ENCODE assay signal across 16 cellular contexts in genomic region chr9:122262073-122262472, GRCh38. TPM values are rescaled to one million over a fixed set of nuclear protein-coding genes. Genes with fewer than 3 reads are reported as not detected.
DNase-seq lines count a peak whose midpoint lies in the region; ATAC-seq and TF ChIP-seq lines count a peak whose summit lies in the region.
"Had no signal": no experiment of that assay in that cellular context is flagged by ENCODE, and none has a peak within 500 bp of the region (broad histone marks: within the 10 kb centered on the region; RNA-seq: fewer than 3 reads in every experiment).

No MANE protein-coding gene starts in this region.

- H3K27me3 ChIP-seq in sigmoid colon = no peaks in the 10 kb centered on the region
- no peaks in the 10 kb centered on the region for H3K27me3 ChIP-seq in vagina

- no peak for TF ChIP-seq POLR2A in NB4 (IDR thresholded peaks at IDR 0.05; ENCODE audit: extremely low read depth, insufficient read length)
- TF ChIP-seq POLR2A in sigmoid colon (IDR thresholded peaks at IDR 0.05) = no peak
- no peak for TF ChIP-seq POLR2A in vagina (IDR thresholded peaks at IDR 0.05)

- intact Hi-C loops in activated naive CD4-positive, alpha-beta T cell treated with anti-CD3 and anti-CD28 coated beads for 36 hours (cut with micrococcal nuclease) = no loop called here
- intact Hi-C loops in sigmoid colon (cut with DNase I) = loop anchor here (5.0 kb wide), 1 partner anchor 135 kb away; no protein-coding TSS in a partner anchor
- intact Hi-C loops in vagina (cut with DNase I) = no loop called here

- WGBS in sigmoid colon, 2 donors = 79 to 89% methylated on average over 1 of the region's 1 CpG

- no peak overlapping the region for H3K4me3 Mint-ChIP-seq in activated naive CD4-positive, alpha-beta T cell treated with anti-CD3 and anti-CD28 coated beads for 36 hours
- H3K4me3 Mint-ChIP-seq in central memory CD8-positive, alpha-beta T cell = peak overlapping the region; percentile 33
- H3K4me3 Mint-ChIP-seq: activated CD4-positive, alpha-beta T cell treated with anti-CD3 and anti-CD28 coated beads, Interleukin-2, amount 10 ng/mL, durations not matched to agents 7 days and 5 days had no signal

- H3K36me3 Mint-ChIP-seq in activated naive CD4-positive, alpha-beta T cell treated with anti-CD3 and anti-CD28 coated beads for 36 hours (ENCODE audit: low read depth) = peaks cover 25% of the 10 kb centered on the region
- peaks cover 44% of the 10 kb centered on the region for H3K36me3 Mint-ChIP-seq in central memory CD8-positive, alpha-beta T cell (ENCODE audit: insufficient read depth)

- peak overlapping the region; percentile 10 for H3K4me3 ChIP-seq in NB4 (ENCODE audit: low read depth, low read length)
- H3K4me3 ChIP-seq in sigmoid colon = no peak overlapping the region
- H3K4me3 ChIP-seq in vagina = no peak overlapping the region
- H3K4me3 ChIP-seq: prostate gland had no signal

- CTCF ChIA-PET in activated naive CD4-positive, alpha-beta T cell treated with anti-CD3 and anti-CD28 coated beads for 36 hours (lab: Charles Lee) = no interaction called here

- H3K27me3 Mint-ChIP-seq in activated naive CD4-positive, alpha-beta T cell treated with anti-CD3 and anti-CD28 coated beads for 36 hours (ENCODE audit: low read depth) = no peaks in the 10 kb centered on the region
- H3K27me3 Mint-ChIP-seq in central memory CD8-positive, alpha-beta T cell = no peaks in the 10 kb centered on the region
- H3K27me3 Mint-ChIP-seq: activated CD4-positive, alpha-beta T cell treated with anti-CD3 and anti-CD28 coated beads, Interleukin-2, amount 10 ng/mL, durations not matched to agents 7 days and 5 days had no signal

- peaks cover 3 to 45% (median 9%) of the 10 kb centered on the region in 4 donors for H3K36me3 ChIP-seq in sigmoid colon
- H3K36me3 ChIP-seq in vagina = peaks cover 0 to 15% of the 10 kb centered on the region in 2 donors

- ATAC-seq in central memory CD8-positive, alpha-beta T cell (replicated peaks; ENCODE audit: extremely low read depth, poor library complexity, severe bottlenecking) = no peak

- no peaks in the 10 kb centered on the region for H3K9me3 ChIP-seq in sigmoid colon
- H3K9me3 ChIP-seq in vagina = no peaks in the 10 kb centered on the region
- H3K9me3 ChIP-seq: prostate gland had no signal

- H3K27ac ChIP-seq in sigmoid colon (peak overlapping the region in 3 of 4 donors; percentile 1 to 55 (median 18)), vagina (no peak overlapping the region)

- TF ChIP-seq CTCF in NB4 (IDR thresholded peaks at IDR 0.05; ENCODE audit: low read depth, low read length) = no peak
- no peak for TF ChIP-seq CTCF in sigmoid colon (IDR thresholded peaks at IDR 0.05)
- no peak for TF ChIP-seq CTCF in vagina (IDR thresholded peaks at IDR 0.05)

- H3K9me3 Mint-ChIP-seq in activated naive CD4-positive, alpha-beta T cell treated with anti-CD3 and anti-CD28 coated beads for 36 hours = no peaks in the 10 kb centered on the region
- H3K9me3 Mint-ChIP-seq in central memory CD8-positive, alpha-beta T cell = no peaks in the 10 kb centered on the region
- H3K9me3 Mint-ChIP-seq: activated CD4-positive, alpha-beta T cell treated with anti-CD3 and anti-CD28 coated beads, Interleukin-2, amount 10 ng/mL, durations not matched to agents 7 days and 5 days had no signal

- no peak for DNase-seq in activated naive CD4-positive, alpha-beta T cell treated with anti-CD3 and anti-CD28 coated beads for 36 hours
- DNase-seq in activated naive CD4-positive, alpha-beta T cell treated with Interleukin-2 at 50 U/mL for 16 hours = no peak
- no peak for DNase-seq in NB4 (ENCODE audit: low read depth)
- DNase-seq in central memory CD8-positive, alpha-beta T cell (ENCODE audit: low spot score in 2 of 2) = no peak
- DNase-seq in sigmoid colon = no peak
- no peak for DNase-seq in vagina (ENCODE audit: extremely low spot score in 2 of 2)
- DNase-seq in NCI-H1417 treated with DMSO at 0.1 percent for 48 hours (lab: John Stamatoyannopoulos, UW) = no peak
- no peak for DNase-seq in GM19238 (ENCODE audit: insufficient read length, low spot score)
- DNase-seq: activated CD4-positive, alpha-beta T cell treated with anti-CD3 and anti-CD28 coated beads, Interleukin-2, amount 10 ng/mL, durations not matched to agents 7 days and 5 days; amniotic stem cell; cerebellar nuclear complex; KG1; NCI-H2227 treated with DMSO at 0.1 percent for 48 hours; SHP77 treated with DMSO at 0.1 percent for 48 hours had no signal

- no peak for TF ChIP-seq EP300 in sigmoid colon (IDR thresholded peaks at IDR 0.05)

- H3K4me1 ChIP-seq in sigmoid colon (peaks cover 0 to 39% (median 38%) of the 10 kb centered on the region in 4 donors), vagina (peaks cover 39% of the 10 kb centered on the region)

- peak overlapping the region; percentile 36 for H3K27ac Mint-ChIP-seq in activated naive CD4-positive, alpha-beta T cell treated with anti-CD3 and anti-CD28 coated beads for 36 hours
- peak overlapping the region; percentile 55 for H3K27ac Mint-ChIP-seq in central memory CD8-positive, alpha-beta T cell (ENCODE audit: low read depth)

- peaks cover 46% of the 10 kb centered on the region for H3K4me1 Mint-ChIP-seq in activated naive CD4-positive, alpha-beta T cell treated with anti-CD3 and anti-CD28 coated beads for 36 hours (ENCODE audit: low read depth)
- H3K4me1 Mint-ChIP-seq in central memory CD8-positive, alpha-beta T cell = peaks cover 65% of the 10 kb centered on the region

RNA-seq across cellular contexts. Expression of gene RBM18, which starts 2.6 kb away (rescaled TPM):
- 10 to 100 TPM; 25.8 to 25.9 TPM for total RNA-seq in activated naive CD4-positive, alpha-beta T cell treated with anti-CD3 and anti-CD28 coated beads for 36 hours
- total RNA-seq in sigmoid colon = 10 to 100 TPM; 11.9 to 16.8 (median 13.0) TPM
- polyA plus RNA-seq in sigmoid colon = 10 to 100 TPM in 2 of 3 donors, 1 to 10 TPM in 1; 8.2 to 11.8 (median 10.2) TPM
- 11.3 TPM for total RNA-seq in vagina

RNA-seq across cellular contexts. Expression of gene MRRF, which starts 2.6 kb away (rescaled TPM):
- total RNA-seq in activated naive CD4-positive, alpha-beta T cell treated with anti-CD3 and anti-CD28 coated beads for 36 hours = 10 to 100 TPM; 51.0 TPM
- 10 to 100 TPM; 29.9 to 40.7 (median 33.9) TPM for total RNA-seq in sigmoid colon
- 10 to 100 TPM; 38.2 to 46.7 (median 38.4) TPM for polyA plus RNA-seq in sigmoid colon
- total RNA-seq in vagina = 38.5 TPM

RNA-seq across cellular contexts. Expression of gene LHX6, which starts 33.3 kb away (rescaled TPM):
- under 1 TPM in 1 of 2 experiments, not detected in 1; 0.10 TPM for total RNA-seq in activated naive CD4-positive, alpha-beta T cell treated with anti-CD3 and anti-CD28 coated beads for 36 hours
- total RNA-seq in sigmoid colon (1 to 10 TPM in 3 of 4 donors, under 1 TPM in 1; 0.99 to 4.7 (median 1.5) TPM), vagina (8.1 TPM)
- 1 to 10 TPM in 1 of 3 donors, under 1 TPM in 2; 0.46 to 2.1 (median 0.60) TPM for polyA plus RNA-seq in sigmoid colon
- total RNA-seq: activated CD4-positive, alpha-beta T cell treated with anti-CD3 and anti-CD28 coated beads, Interleukin-2, amount 10 ng/mL, durations not matched to agents 7 days and 5 days had no signal
- polyA plus RNA-seq: AG04450 had no signal
